Comparison of ENCODE assay signal across 22 cellular contexts in the genomic region with DNA sequence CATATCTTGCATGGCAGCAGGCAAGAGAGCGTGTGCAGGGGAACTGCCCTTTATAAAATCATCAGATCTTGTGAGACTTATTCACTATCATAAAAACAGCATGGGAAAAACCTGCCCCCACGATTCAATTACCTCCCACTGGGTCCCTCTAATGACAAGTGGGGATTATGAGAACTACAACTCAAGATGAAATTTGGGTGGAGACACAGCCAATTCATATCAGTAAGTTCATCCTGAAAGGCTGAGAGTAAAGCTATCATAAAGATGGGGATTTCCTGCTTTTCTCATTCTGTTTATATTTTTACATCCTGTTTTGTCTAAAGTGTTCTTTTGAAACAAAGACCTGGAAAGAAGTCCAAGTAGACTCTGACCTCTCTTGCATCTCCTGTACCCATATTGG. TPM values are rescaled to one million over a fixed set of nuclear protein-coding genes. Genes with fewer than 3 reads are reported as not detected.
DNase-seq lines count a peak whose midpoint lies in the region; ATAC-seq, FAIRE-seq and TF ChIP-seq lines count a peak whose summit lies in the region.
"Had no signal": no experiment of that assay in that cellular context is flagged by ENCODE, and none has a peak within 500 bp of the region (broad histone marks: within the 10 kb centered on the region; RNA-seq: fewer than 3 reads in every experiment).

No MANE protein-coding gene starts in this region.

- intact Hi-C loops in natural killer cell (cut with micrococcal nuclease): no loop called here

- DNase-seq in ELR (ENCODE audit: low read depth): peak; percentile 3
- peak; percentile 33 for DNase-seq in dermis blood vessel endothelial cell
- peak; percentile 54 for DNase-seq in fibroblast of villous mesenchyme (ENCODE audit: low read depth)
- no peak for DNase-seq in urothelium cell line (ENCODE audit: low spot score)
- no peak for DNase-seq in natural killer cell
- DNase-seq: 8988T; Calu3; CD8-positive, alpha-beta T cell; DMS79 treated with DMSO at 0.1 percent for 48 hours; GOT3; H7; HFFc6; KBM-7 had no signal

- H3K4me3 Mint-ChIP-seq in natural killer cell: no peak overlapping the region
- H3K4me3 Mint-ChIP-seq: B cell; CD8-positive, alpha-beta T cell; HFFc6; IgD-negative memory B cell had no signal

- H3K27ac Mint-ChIP-seq in natural killer cell: no peak overlapping the region
- H3K27ac Mint-ChIP-seq: B cell; CD8-positive, alpha-beta T cell; HFFc6; IgD-negative memory B cell had no signal

- TF ChIP-seq CTCF in fibroblast of villous mesenchyme (IDR thresholded peaks at IDR 0.05; ENCODE audit: insufficient read depth, low read depth, low read length) (no peak), natural killer cell (IDR thresholded peaks at IDR 0.05) (no peak)

- no peaks in the 10 kb centered on the region for H3K9me3 Mint-ChIP-seq in natural killer cell
- H3K9me3 Mint-ChIP-seq: CD8-positive, alpha-beta T cell; HFFc6 had no signal

- FAIRE-seq in urothelium cell line (lab: Jason Lieb, UNC): no peak
- FAIRE-seq: G401.6, HepG2 had no signal

- peaks cover 0 to 5% of the 10 kb centered on the region in 2 donors for H3K4me1 Mint-ChIP-seq in natural killer cell

- no peaks in the 10 kb centered on the region for H3K36me3 Mint-ChIP-seq in natural killer cell
- H3K36me3 Mint-ChIP-seq: CD8-positive, alpha-beta T cell; IgD-negative memory B cell had no signal

- ATAC-seq in HG02610 (IDR thresholded peaks at IDR 0.05; ENCODE audit: unreplicated experiment) (peak; percentile 38), HG03354 (IDR thresholded peaks at IDR 0.05; ENCODE audit: poor library complexity, severe bottlenecking, unreplicated experiment) (no peak), natural killer cell (no peak), GM21619 (IDR thresholded peaks at IDR 0.05; ENCODE audit: unreplicated experiment) (no peak)
- ATAC-seq: CD8-positive, alpha-beta T cell; HCT116; HepG2 had no signal

- H3K4me3 ChIP-seq in fibroblast of villous mesenchyme (ENCODE audit: low read depth, low read length): no peak overlapping the region
- H3K4me3 ChIP-seq: BLaER1 treated with 17β-estradiol and CSF1 and Interleukin-3, amounts not matched to agents 10 nM and 100 nM had no signal

- H3K27me3 Mint-ChIP-seq in natural killer cell (ENCODE audit: low read depth in 2 of 2): peaks cover 14 to 29% of the 10 kb centered on the region in 2 donors

RNA-seq across cellular contexts. Expression of a gene that starts 28.9 kb away (rescaled TPM):
- total RNA-seq in dermis blood vessel endothelial cell (11.8 and 38.5 TPM in 2 replicates), fibroblast of villous mesenchyme (1.3 and 7.3 TPM in 2 replicates), natural killer cell (not detected)
- total RNA-seq: B cell; CD8-positive, alpha-beta T cell; HepG2 had no signal

Comparison
In these comparisons a context has a peak if more than half of its experiments do, and no peak if none do; other contexts are left out.
1. DNase-seq: peak in ELR (single experiment), dermis blood vessel endothelial cell (single experiment) and fibroblast of villous mesenchyme (single experiment); none in urothelium cell line (single experiment) and natural killer cell (single experiment).